8 cellular contexts compared by ENCODE assay signal in the genomic region with DNA sequence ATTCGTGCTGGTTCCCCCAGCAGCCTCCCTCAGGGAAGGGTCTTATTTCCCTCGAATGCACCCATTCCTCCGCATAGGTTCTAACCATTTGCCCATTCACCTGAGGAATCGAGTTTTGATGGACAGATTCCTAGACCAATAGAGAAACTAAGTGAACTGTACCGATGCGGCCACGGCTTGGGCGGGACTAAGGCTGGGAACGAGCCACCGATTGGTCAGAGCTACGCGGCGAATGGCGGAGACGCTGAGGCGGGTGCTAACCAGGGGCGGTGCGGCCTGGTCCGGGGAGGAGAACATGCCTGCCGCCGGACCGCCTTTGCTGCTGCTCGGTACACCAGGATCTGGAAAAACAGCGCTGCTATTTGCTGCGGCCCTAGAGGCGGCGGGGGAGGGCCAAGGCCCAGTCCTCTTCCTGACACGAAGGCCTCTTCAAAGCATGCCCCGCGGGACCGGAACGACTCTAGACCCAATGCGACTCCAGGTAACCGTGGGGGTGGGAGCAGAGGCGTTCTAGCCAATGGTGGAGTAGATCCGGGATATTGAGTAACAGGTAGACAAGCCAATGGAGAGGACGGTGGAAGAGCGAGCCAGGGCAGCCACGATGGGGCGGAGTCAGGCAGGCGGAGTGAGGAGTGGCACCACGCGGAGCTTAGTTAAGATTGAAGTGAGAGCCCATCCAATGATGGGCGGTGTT. TPM values are rescaled to one million over a fixed set of nuclear protein-coding genes. Genes with fewer than 3 reads are reported as not detected.
A peak's percentile ranks its signal among the peaks of the same experiment; 100 is the strongest.
DNase-seq lines count a peak whose midpoint lies in the region; ATAC-seq and TF ChIP-seq lines count a peak whose summit lies in the region.

A gene with protein sequence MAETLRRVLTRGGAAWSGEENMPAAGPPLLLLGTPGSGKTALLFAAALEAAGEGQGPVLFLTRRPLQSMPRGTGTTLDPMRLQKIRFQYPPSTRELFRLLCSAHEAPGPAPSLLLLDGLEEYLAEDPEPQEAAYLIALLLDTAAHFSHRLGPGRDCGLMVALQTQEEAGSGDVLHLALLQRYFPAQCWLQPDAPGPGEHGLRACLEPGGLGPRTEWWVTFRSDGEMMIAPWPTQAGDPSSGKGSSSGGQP (plus strand): TSS at position 218 of the 694 bp plus-strand sequence. CDS start 15 bp downstream, at position 233.

- peak; percentile 90 for ATAC-seq in GM19023 (IDR thresholded peaks at IDR 0.05; ENCODE audit: unreplicated experiment)
- peak; percentile 87 for ATAC-seq in HG03175 (IDR thresholded peaks at IDR 0.05; ENCODE audit: unreplicated experiment)
- ATAC-seq in activated B cell treated with CpG ODN at 0.5 μM for 24 hours (ENCODE audit: low read depth) = peak; percentile 89

- CTCF ChIA-PET in activated B cell treated with CpG ODN at 0.5 μM for 24 hours (lab: Charles Lee) = interaction anchor here (0.6 to 2.9 kb wide), 5 partner anchors 9 to 155 kb away, joined by 3 to 16 read pairs (median 4); a partner anchor contains a TSS

- intact Hi-C loops in activated B cell treated with CpG ODN at 0.5 μM for 24 hours (cut with micrococcal nuclease) (loop anchor here (1.0 kb wide), 4 partner anchors 9 to 61 kb away; a partner anchor contains a TSS), spleen (cut with DNase I; ENCODE audit: low total_unique reads) (no loop called here)

- peak in 2 of 3 donors; percentile 25 to 49 for TF ChIP-seq POLR2A in spleen (IDR thresholded peaks at IDR 0.05)

- no peaks in the 10 kb centered on the region for H3K27me3 Mint-ChIP-seq in activated B cell treated with CpG ODN at 0.5 μM for 24 hours

- H3K27me3 ChIP-seq in spleen (replicated peaks in 1 of 7) = no peaks in the 10 kb centered on the region

- no peak within 1 kb of the TSS for H3K27ac Mint-ChIP-seq in activated B cell treated with CpG ODN at 0.5 μM for 24 hours

- TF ChIP-seq CTCF in AG09309 (IDR thresholded peaks at IDR 0.05; ENCODE audit: control insufficient read depth, insufficient read depth, low read depth, low read length, missing control alignments) = no peak
- TF ChIP-seq CTCF in activated B cell treated with CpG ODN at 0.5 μM for 24 hours (IDR thresholded peaks at IDR 0.05) = no peak
- peak in 2 of 11 experiments; percentile 7 to 34 for TF ChIP-seq CTCF in spleen (IDR thresholded peaks at IDR 0.05 in 8 of 11, conservative IDR thresholded peaks at IDR 0.05 in 3 of 11)

- H3K36me3 ChIP-seq in spleen = peaks cover 0 to 35% (median 2%) of the 10 kb centered on the region in 6 donors

- DNase-seq in AG09309 (ENCODE audit: low read depth) (peak; percentile 99), NCI-H2227 treated with DMSO at 0.1 percent for 48 hours (lab: John Stamatoyannopoulos, UW) (peak; percentile 98), activated B cell treated with CpG ODN at 0.5 μM for 24 hours (peak; percentile 93), iris pigment epithelial cell (ENCODE audit: low read depth) (peak; percentile 100), spleen (peak; percentile 99)
- peak; percentile 98 for DNase-seq in central memory CD4-positive, alpha-beta T cell

- H3K9me3 ChIP-seq in spleen = no peaks in the 10 kb centered on the region

- 0 to 1% (median 0%) methylated on average over 35 to 44 of the region's 44 CpGs for WGBS in spleen, 5 donors

- H3K4me3 ChIP-seq in AG09309 (ENCODE audit: control insufficient read depth, low read depth, low read length) (peak within 1 kb of the TSS; percentile 61), spleen (peak within 1 kb of the TSS; percentile 39 to 73 (median 60))

- H3K9me3 Mint-ChIP-seq in activated B cell treated with CpG ODN at 0.5 μM for 24 hours = no peaks in the 10 kb centered on the region

- no peak within 1 kb of the TSS for H3K4me3 Mint-ChIP-seq in activated B cell treated with CpG ODN at 0.5 μM for 24 hours

- peak within 1 kb of the TSS; percentile 91 to 100 (median 96) for H3K27ac ChIP-seq in spleen

- peaks cover 17% of the 10 kb centered on the region for H3K36me3 Mint-ChIP-seq in activated B cell treated with CpG ODN at 0.5 μM for 24 hours (ENCODE audit: low read depth)

- peaks cover 31 to 60% (median 42%) of the 10 kb centered on the region in 6 donors for H3K4me1 ChIP-seq in spleen

- POLR2A ChIA-PET in activated B cell treated with CpG ODN at 0.5 μM for 24 hours (lab: Charles Lee) = interaction anchor here (0.5 to 3.5 kb wide), 45 partner anchors 9 to 1583 kb away, joined by 3 to 65 read pairs (median 4); a partner anchor contains a TSS

- peaks cover 17% of the 10 kb centered on the region for H3K4me1 Mint-ChIP-seq in activated B cell treated with CpG ODN at 0.5 μM for 24 hours

RNA-seq across cellular contexts. Expression of the gene that starts here (rescaled TPM):
- total RNA-seq in activated B cell treated with CpG ODN at 0.5 μM for 24 hours (4.3 and 5.1 TPM in 2 replicates), spleen (1 to 10 TPM; 2.7 to 6.0 (median 4.0) TPM)
- 1 to 10 TPM; 7.0 to 9.3 (median 8.3) TPM for polyA plus RNA-seq in spleen

Comparison
In these comparisons a context has a peak if more than half of its experiments do, and no peak if none do; other contexts are left out.
1. Peak in every context shown above with its lines: DNase-seq, ATAC-seq, H3K4me3 ChIP-seq and H3K27ac ChIP-seq.